Comparison of ENCODE assay signal across 2 cellular contexts in the genomic region with DNA sequence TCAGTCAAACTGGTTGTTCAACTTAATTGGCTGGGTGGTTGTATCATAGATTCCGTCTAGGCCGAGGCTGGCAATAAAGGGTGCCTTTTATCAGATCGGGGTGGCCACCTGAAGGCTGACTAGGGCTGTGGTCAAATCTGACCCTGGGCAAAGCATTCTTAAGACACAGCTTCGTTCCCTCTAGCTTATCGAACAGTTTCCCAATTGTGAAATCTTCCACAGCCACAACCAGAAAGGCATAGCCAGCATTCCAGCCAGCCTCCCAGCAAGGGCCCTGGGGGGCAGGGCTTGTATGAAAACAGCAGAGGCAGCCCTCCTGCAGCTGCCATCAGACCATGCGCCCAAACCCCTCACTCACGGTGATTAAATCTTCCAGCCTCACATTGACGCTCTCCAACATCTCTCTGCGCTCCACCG.
TF ChIP-seq lines count a peak whose summit lies in the region.

No MANE protein-coding gene starts in this region.

TF ChIP-seq in HepG2, 621 proteins besides CTCF, POLR2A, EP300 and RAD21:
- TF ChIP-seq CEBPB (IDR thresholded peaks at IDR 0.05; ENCODE audit: borderline replicate concordance, low read depth, low read length) (0 out of 2 replicates have a peak, but pooled peaks have one; percentile 20), PCBP2 (optimal IDR thresholded peaks at IDR 0.05; ENCODE audit: low read depth, low read length, poor library complexity, severe bottlenecking) (no peak), TEAD3 (CRISPR knock-in tag; optimal IDR thresholded peaks at IDR 0.05; ENCODE audit: borderline replicate concordance) (peak; percentile 81)
- TF ChIP-seq, protein P1, sequence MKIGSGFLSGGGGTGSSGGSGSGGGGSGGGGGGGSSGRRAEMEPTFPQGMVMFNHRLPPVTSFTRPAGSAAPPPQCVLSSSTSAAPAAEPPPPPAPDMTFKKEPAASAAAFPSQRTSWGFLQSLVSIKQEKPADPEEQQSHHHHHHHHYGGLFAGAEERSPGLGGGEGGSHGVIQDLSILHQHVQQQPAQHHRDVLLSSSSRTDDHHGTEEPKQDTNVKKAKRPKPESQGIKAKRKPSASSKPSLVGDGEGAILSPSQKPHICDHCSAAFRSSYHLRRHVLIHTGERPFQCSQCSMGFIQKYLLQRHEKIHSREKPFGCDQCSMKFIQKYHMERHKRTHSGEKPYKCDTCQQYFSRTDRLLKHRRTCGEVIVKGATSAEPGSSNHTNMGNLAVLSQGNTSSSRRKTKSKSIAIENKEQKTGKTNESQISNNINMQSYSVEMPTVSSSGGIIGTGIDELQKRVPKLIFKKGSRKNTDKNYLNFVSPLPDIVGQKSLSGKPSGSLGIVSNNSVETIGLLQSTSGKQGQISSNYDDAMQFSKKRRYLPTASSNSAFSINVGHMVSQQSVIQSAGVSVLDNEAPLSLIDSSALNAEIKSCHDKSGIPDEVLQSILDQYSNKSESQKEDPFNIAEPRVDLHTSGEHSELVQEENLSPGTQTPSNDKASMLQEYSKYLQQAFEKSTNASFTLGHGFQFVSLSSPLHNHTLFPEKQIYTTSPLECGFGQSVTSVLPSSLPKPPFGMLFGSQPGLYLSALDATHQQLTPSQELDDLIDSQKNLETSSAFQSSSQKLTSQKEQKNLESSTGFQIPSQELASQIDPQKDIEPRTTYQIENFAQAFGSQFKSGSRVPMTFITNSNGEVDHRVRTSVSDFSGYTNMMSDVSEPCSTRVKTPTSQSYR (CRISPR knock-in tag; IDR thresholded peaks at IDR 0.05; ENCODE audit: borderline replicate concordance) = 0 out of 2 replicates have a peak, but pooled peaks have one; percentile 20
- TF ChIP-seq, protein P2, sequence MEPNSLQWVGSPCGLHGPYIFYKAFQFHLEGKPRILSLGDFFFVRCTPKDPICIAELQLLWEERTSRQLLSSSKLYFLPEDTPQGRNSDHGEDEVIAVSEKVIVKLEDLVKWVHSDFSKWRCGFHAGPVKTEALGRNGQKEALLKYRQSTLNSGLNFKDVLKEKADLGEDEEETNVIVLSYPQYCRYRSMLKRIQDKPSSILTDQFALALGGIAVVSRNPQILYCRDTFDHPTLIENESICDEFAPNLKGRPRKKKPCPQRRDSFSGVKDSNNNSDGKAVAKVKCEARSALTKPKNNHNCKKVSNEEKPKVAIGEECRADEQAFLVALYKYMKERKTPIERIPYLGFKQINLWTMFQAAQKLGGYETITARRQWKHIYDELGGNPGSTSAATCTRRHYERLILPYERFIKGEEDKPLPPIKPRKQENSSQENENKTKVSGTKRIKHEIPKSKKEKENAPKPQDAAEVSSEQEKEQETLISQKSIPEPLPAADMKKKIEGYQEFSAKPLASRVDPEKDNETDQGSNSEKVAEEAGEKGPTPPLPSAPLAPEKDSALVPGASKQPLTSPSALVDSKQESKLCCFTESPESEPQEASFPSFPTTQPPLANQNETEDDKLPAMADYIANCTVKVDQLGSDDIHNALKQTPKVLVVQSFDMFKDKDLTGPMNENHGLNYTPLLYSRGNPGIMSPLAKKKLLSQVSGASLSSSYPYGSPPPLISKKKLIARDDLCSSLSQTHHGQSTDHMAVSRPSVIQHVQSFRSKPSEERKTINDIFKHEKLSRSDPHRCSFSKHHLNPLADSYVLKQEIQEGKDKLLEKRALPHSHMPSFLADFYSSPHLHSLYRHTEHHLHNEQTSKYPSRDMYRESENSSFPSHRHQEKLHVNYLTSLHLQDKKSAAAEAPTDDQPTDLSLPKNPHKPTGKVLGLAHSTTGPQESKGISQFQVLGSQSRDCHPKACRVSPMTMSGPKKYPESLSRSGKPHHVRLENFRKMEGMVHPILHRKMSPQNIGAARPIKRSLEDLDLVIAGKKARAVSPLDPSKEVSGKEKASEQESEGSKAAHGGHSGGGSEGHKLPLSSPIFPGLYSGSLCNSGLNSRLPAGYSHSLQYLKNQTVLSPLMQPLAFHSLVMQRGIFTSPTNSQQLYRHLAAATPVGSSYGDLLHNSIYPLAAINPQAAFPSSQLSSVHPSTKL (CRISPR knock-in tag; IDR thresholded peaks at IDR 0.05) = 0 out of 2 replicates have a peak, but pooled peaks have one; percentile 11
- TF ChIP-seq, protein P3, sequence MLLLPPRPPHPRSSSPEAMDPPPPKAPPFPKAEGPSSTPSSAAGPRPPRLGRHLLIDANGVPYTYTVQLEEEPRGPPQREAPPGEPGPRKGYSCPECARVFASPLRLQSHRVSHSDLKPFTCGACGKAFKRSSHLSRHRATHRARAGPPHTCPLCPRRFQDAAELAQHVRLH (CRISPR knock-in tag; IDR thresholded peaks at IDR 0.05; ENCODE audit: borderline replicate concordance, low read depth) = no peak

TF ChIP-seq in WTC11, 78 proteins besides CTCF, POLR2A, EP300 and RAD21:
- TF ChIP-seq NFYB (CRISPR knock-in tag; conservative IDR thresholded peaks at IDR 0.05; ENCODE audit: low read depth) (no peak), ZNF423 (CRISPR knock-in tag; IDR thresholded peaks at IDR 0.05) (peak; percentile 51; the same call in 1 of the 2 replicates), SP1 (CRISPR knock-in tag; conservative IDR thresholded peaks at IDR 0.05) (no peak)
- TF ChIP-seq, protein P4, sequence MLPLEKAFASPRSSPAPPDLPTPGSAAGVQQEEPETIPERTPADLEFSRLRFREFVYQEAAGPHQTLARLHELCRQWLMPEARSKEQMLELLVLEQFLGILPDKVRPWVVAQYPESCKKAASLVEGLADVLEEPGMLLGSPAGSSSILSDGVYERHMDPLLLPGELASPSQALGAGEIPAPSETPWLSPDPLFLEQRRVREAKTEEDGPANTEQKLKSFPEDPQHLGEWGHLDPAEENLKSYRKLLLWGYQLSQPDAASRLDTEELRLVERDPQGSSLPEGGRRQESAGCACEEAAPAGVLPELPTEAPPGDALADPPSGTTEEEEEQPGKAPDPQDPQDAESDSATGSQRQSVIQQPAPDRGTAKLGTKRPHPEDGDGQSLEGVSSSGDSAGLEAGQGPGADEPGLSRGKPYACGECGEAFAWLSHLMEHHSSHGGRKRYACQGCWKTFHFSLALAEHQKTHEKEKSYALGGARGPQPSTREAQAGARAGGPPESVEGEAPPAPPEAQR (CRISPR knock-in tag; IDR thresholded peaks at IDR 0.05) = no peak
